ENCODE assay signal across 22 cellular contexts in genomic region chr1:165468850-165469249, GRCh38. TPM values are rescaled to one million over a fixed set of nuclear protein-coding genes. Genes with fewer than 3 reads are reported as not detected.
A peak's percentile ranks its signal among the peaks of the same experiment; 100 is the strongest.
DNase-seq lines count a peak whose midpoint lies in the region; ATAC-seq and TF ChIP-seq lines count a peak whose summit lies in the region.
"Had no signal": no experiment of that assay in that cellular context is flagged by ENCODE, and none has a peak within 500 bp of the region (broad histone marks: within the 10 kb centered on the region; RNA-seq: fewer than 3 reads in every experiment).

No MANE protein-coding gene starts in this region.

- H3K79me1 ChIP-seq in mesendoderm (ENCODE audit: low read length) = no peaks in the 10 kb centered on the region

- no peak overlapping the region for H3K4me3 Mint-ChIP-seq in progenitor cell of endocrine pancreas (ENCODE audit: low read depth)
- H3K4me3 Mint-ChIP-seq: CD4-positive, CD25-positive, alpha-beta regulatory T cell; CD8-positive, alpha-beta memory T cell; H9 had no signal

- no peak overlapping the region for H2BK120ac ChIP-seq in mesendoderm (ENCODE audit: low read depth, low read length)

- H3K36me3 Mint-ChIP-seq in progenitor cell of endocrine pancreas (ENCODE audit: insufficient read depth) = no peaks in the 10 kb centered on the region
- H3K36me3 Mint-ChIP-seq: CD4-positive, CD25-positive, alpha-beta regulatory T cell; CD8-positive, alpha-beta memory T cell had no signal

- no peak overlapping the region for H2BK15ac ChIP-seq in mesendoderm (replicated peaks; ENCODE audit: low read depth)

- H3K27ac ChIP-seq in WERI-Rb-1 (peak overlapping the region; percentile 77), esophagus muscularis mucosa (replicated peaks in 1 of 4) (peak overlapping the region in 1 of 4 donors; percentile 39), mesodermal cell (ENCODE audit: low read depth, low read length, severe bottlenecking) (peak overlapping the region; percentile 24), mesendoderm (ENCODE audit: low read depth, low read length) (no peak overlapping the region)

- no peaks in the 10 kb centered on the region for H3K79me2 ChIP-seq in mesendoderm (ENCODE audit: control insufficient read depth, insufficient read depth, low read length)

- no peak overlapping the region for H3K4ac ChIP-seq in mesendoderm (ENCODE audit: low read depth, low read length)

- H3K27ac Mint-ChIP-seq in progenitor cell of endocrine pancreas = peak overlapping the region; percentile 76
- H3K27ac Mint-ChIP-seq: CD4-positive, CD25-positive, alpha-beta regulatory T cell; CD8-positive, alpha-beta memory T cell; H9 had no signal

- DNase-seq in WERI-Rb-1 (no peak), esophagus muscularis mucosa (ENCODE audit: extremely low spot score) (peak; percentile 77), progenitor cell of endocrine pancreas (ENCODE audit: low spot score, unreplicated experiment) (no peak), cerebellar cortex (ENCODE audit: low spot score) (no peak), mesendoderm (no peak)
- DNase-seq: ACHN; BE2C; C1 segment of cervical spinal cord; CD4-positive, CD25-positive, alpha-beta regulatory T cell; CD8-positive, alpha-beta memory T cell; COR-L47; DMS 273 treated with DMSO at 0.1 percent for 48 hours; DMS53; DND-41; EL; H9 had no signal

- no peaks in the 10 kb centered on the region for H3K4me1 ChIP-seq in esophagus muscularis mucosa
- H3K4me1 ChIP-seq in mesodermal cell (ENCODE audit: control insufficient read depth, insufficient read depth, low read length, poor library complexity, severe bottlenecking) = no peaks in the 10 kb centered on the region
- H3K4me1 ChIP-seq in mesendoderm (ENCODE audit: control insufficient read depth, low read depth, low read length) = peaks cover 6% of the 10 kb centered on the region
- H3K4me1 ChIP-seq: BE2C had no signal

- no peak overlapping the region for H3K4me3 ChIP-seq in WERI-Rb-1 (ENCODE audit: low read depth, low read length)
- no peak overlapping the region for H3K4me3 ChIP-seq in esophagus muscularis mucosa
- H3K4me3 ChIP-seq in mesodermal cell (ENCODE audit: extremely low read depth, insufficient read depth, low read length, poor library complexity, severe bottlenecking) = no peak overlapping the region
- H3K4me3 ChIP-seq in mesendoderm (ENCODE audit: low read length) = no peak overlapping the region
- H3K4me3 ChIP-seq: GM12878 had no signal

- no peak overlapping the region for H3K18ac ChIP-seq in mesendoderm (ENCODE audit: low read length)

- no peak for TF ChIP-seq EP300 in esophagus muscularis mucosa (IDR thresholded peaks at IDR 0.05)

- H3K27me3 ChIP-seq in WERI-Rb-1 (ENCODE audit: insufficient read depth, low read depth, severe bottlenecking) (no peaks in the 10 kb centered on the region), esophagus muscularis mucosa (peaks cover 0 to 9% (median 0%) of the 10 kb centered on the region in 4 donors), mesendoderm (ENCODE audit: insufficient read depth, low read length, poor library complexity) (no peaks in the 10 kb centered on the region)

- H4K5ac ChIP-seq in mesendoderm (ENCODE audit: low read length) = no peak overlapping the region

- no peak overlapping the region for H2AK5ac ChIP-seq in mesendoderm (ENCODE audit: low read length)

- H3K4me2 ChIP-seq in mesendoderm (ENCODE audit: low read length) = no peak overlapping the region

- no peak for TF ChIP-seq POLR2A in esophagus muscularis mucosa (IDR thresholded peaks at IDR 0.05; ENCODE audit: low read depth)

- peaks cover 18% of the 10 kb centered on the region for H3K27me3 Mint-ChIP-seq in progenitor cell of endocrine pancreas

- H2BK5ac ChIP-seq in mesendoderm (ENCODE audit: low read length) = no peak overlapping the region

- H3K4me1 Mint-ChIP-seq in progenitor cell of endocrine pancreas (ENCODE audit: low read depth) = peaks cover 26% of the 10 kb centered on the region
- H3K4me1 Mint-ChIP-seq: CD4-positive, CD25-positive, alpha-beta regulatory T cell; CD8-positive, alpha-beta memory T cell had no signal

- intact Hi-C loops in esophagus muscularis mucosa (cut with DNase I) = no loop called here

- no peak overlapping the region for H3K9ac ChIP-seq in mesendoderm (ENCODE audit: low read length)

- ATAC-seq in HG02973 (IDR thresholded peaks at IDR 0.05; ENCODE audit: unreplicated experiment) = no peak
- ATAC-seq: GM12878 had no signal

- H3K9me3 Mint-ChIP-seq in progenitor cell of endocrine pancreas (ENCODE audit: low read depth) = no peaks in the 10 kb centered on the region
- H3K9me3 Mint-ChIP-seq: CD8-positive, alpha-beta memory T cell; H9 had no signal

- H3K36me3 ChIP-seq in WERI-Rb-1 (no peaks in the 10 kb centered on the region), esophagus muscularis mucosa (no peaks in the 10 kb centered on the region), mesodermal cell (ENCODE audit: control insufficient read depth, insufficient read depth, low read length) (no peaks in the 10 kb centered on the region), mesendoderm (ENCODE audit: control insufficient read depth, insufficient read depth, low read length) (no peaks in the 10 kb centered on the region)
- H3K36me3 ChIP-seq: BE2C had no signal

- 51% methylated on average over 5 of the region's 6 CpGs for WGBS in esophagus muscularis mucosa
- WGBS in mesodermal cell (ENCODE audit: insufficient coverage in 2 of 2), 2 experiments = 85 to 91% methylated on average over 4 to 5 of the region's 6 CpGs
- WGBS in mesendoderm (ENCODE audit: extremely low coverage, insufficient coverage, low lambda C conversion rate) = no CpG with 5 or more reads among the region's 6 CpGs

- no peak overlapping the region for H4K8ac ChIP-seq in mesendoderm (ENCODE audit: low read depth, low read length)

- H3K9me3 ChIP-seq in WERI-Rb-1 (ENCODE audit: severe bottlenecking) (no peaks in the 10 kb centered on the region), esophagus muscularis mucosa (no peaks in the 10 kb centered on the region), mesodermal cell (ENCODE audit: control insufficient read depth, low read length) (no peaks in the 10 kb centered on the region)
- H3K9me3 ChIP-seq: BE2C had no signal

- TF ChIP-seq CTCF in WERI-Rb-1 (IDR thresholded peaks at IDR 0.05; ENCODE audit: low read depth, low read length) (no peak), esophagus muscularis mucosa (IDR thresholded peaks at IDR 0.05) (no peak), progenitor cell of endocrine pancreas (IDR thresholded peaks at IDR 0.05; ENCODE audit: unreplicated experiment) (no peak)

- no peak overlapping the region for H3K56ac ChIP-seq in mesendoderm (ENCODE audit: low read length)

- H3K23ac ChIP-seq in mesendoderm (ENCODE audit: low read length) = no peak overlapping the region

RNA-seq across cellular contexts. Expression of gene RXRG, which starts 23.9 kb away (rescaled TPM):
- 1 to 10 TPM; 1.7 to 3.9 (median 2.5) TPM for total RNA-seq in esophagus muscularis mucosa
- 1.00 TPM for polyA plus RNA-seq in mesodermal cell (2013, experiment 1 of 2)
- polyA plus RNA-seq in mesodermal cell (2013, experiment 2 of 2) = 0.96 TPM
- 2.2 and 3.0 TPM in 2 replicates for total RNA-seq in progenitor cell of endocrine pancreas
- 0.32 TPM for polyA plus RNA-seq in mesendoderm (2013, experiment 1 of 2)
- 0.35 TPM for polyA plus RNA-seq in mesendoderm (2013, experiment 2 of 2)
- total RNA-seq: CD4-positive, CD25-positive, alpha-beta regulatory T cell; CD8-positive, alpha-beta memory T cell; G401; GM12878; H1; H9; HT-29 had no signal
- polyA plus RNA-seq: CD8-positive, alpha-beta memory T cell; H1 had no signal
